Comparison of ENCODE assay signal across 32 cellular contexts in the genomic region with DNA sequence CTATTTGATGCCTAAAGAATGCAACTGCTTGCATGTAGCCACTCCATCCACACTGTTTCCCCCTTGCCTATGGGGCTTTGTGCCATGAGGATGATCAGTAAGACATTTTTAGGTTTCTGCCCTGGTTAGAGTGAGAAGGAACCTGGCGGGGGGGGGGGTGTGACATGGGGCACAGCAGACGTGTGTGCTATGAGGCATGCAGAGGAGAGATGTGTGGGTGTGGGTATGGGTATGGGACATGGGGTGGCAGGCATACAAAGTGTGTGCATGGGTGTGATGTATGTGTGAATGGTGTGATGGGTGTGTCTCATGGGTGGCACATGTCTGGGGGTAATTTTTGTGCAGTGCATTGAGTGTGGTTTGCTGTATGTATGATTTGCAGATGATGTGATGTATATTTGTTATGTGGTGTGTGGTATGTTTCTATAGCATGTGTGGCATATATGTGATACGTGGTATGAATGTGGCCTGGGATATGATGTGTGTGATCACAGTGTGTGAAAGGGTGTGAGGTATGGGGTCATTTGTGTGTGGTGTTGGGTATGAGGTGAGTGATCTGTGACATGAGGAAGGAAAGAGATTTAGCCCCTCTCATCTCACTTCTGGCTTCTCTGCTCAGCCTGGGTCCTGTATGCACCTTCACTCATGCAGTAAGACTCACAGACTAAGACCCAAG. TPM values are rescaled to one million over a fixed set of nuclear protein-coding genes. Genes with fewer than 3 reads are reported as not detected.
"Had no signal": no experiment of that assay in that cellular context is flagged by ENCODE, and none has a peak within 500 bp of the region (broad histone marks: within the 10 kb centered on the region; RNA-seq: fewer than 3 reads in every experiment).

No MANE protein-coding gene starts in this region.

- H3K36me3 Mint-ChIP-seq: activated naive CD4-positive, alpha-beta T cell treated with anti-CD3 and anti-CD28 coated beads, Interleukin-2, amount 10 ng/mL, durations not matched to agents 7 days and 5 days; activated naive CD8-positive, alpha-beta T cell treated with anti-CD3 and anti-CD28 coated beads for 36 hours had no signal

- ATAC-seq: activated CD4-positive, alpha-beta T cell treated with anti-CD3 and anti-CD28 coated beads for 36 hours; Panc1; Right ventricle myocardium inferior had no signal

- H3K27me3 Mint-ChIP-seq: activated naive CD8-positive, alpha-beta T cell treated with anti-CD3 and anti-CD28 coated beads for 36 hours had no signal

- H3K4me3 ChIP-seq: MG63, SK-N-MC had no signal

- H3K27me3 ChIP-seq: MG63 had no signal

- H3K9me3 Mint-ChIP-seq: activated CD4-positive, alpha-beta memory T cell treated with anti-CD3 and anti-CD28 coated beads, Interleukin-2, amount 10 ng/mL, durations not matched to agents 7 days and 5 days; activated naive CD4-positive, alpha-beta T cell treated with anti-CD3 and anti-CD28 coated beads, Interleukin-2, amount 10 ng/mL, durations not matched to agents 7 days and 5 days; activated naive CD8-positive, alpha-beta T cell treated with anti-CD3 and anti-CD28 coated beads for 36 hours; activated T-cell treated with anti-CD3 and anti-CD28 coated beads, Interleukin-2, amount 50 U/mL, for 72 hours; activated T-helper 2 cell treated with anti-CD3 and anti-CD28 coated beads, Interferon-gamma antibody, Interleukin-2, Interleukin-4, amounts not matched to agents 10 μg/mL and 5 μg/mL and 100 μg/mL, durations not matched to agents 14 hours and 24 hours and 36 hours had no signal

- H3K9ac ChIP-seq: KMS-11 had no signal

- H3K9me3 ChIP-seq: MG63 had no signal

- H3K4me3 Mint-ChIP-seq: activated CD4-positive, alpha-beta memory T cell treated with anti-CD3 and anti-CD28 coated beads, Interleukin-2, amount 10 ng/mL, durations not matched to agents 7 days and 5 days; activated CD4-positive, alpha-beta T cell treated with anti-CD3 and anti-CD28 coated beads for 36 hours; activated naive CD4-positive, alpha-beta T cell treated with anti-CD3 and anti-CD28 coated beads, Interleukin-2, amount 10 ng/mL, durations not matched to agents 7 days and 5 days; activated naive CD8-positive, alpha-beta T cell treated with anti-CD3 and anti-CD28 coated beads for 36 hours; activated T-cell treated with anti-CD3 and anti-CD28 coated beads, Interleukin-2, amount 50 U/mL, for 72 hours had no signal

- DNase-seq: activated CD4-positive, alpha-beta memory T cell treated with anti-CD3 and anti-CD28 coated beads, Interleukin-2, amount 10 ng/mL, durations not matched to agents 7 days and 5 days; activated CD4-positive, alpha-beta T cell treated with anti-CD3 and anti-CD28 coated beads for 36 hours; activated CD4-positive, alpha-beta T cell treated with anti-CD3 and anti-CD28 coated beads, Interleukin-2, amount 50 U/mL, for 1 hour; activated gamma-delta T cell treated with Interleukin-2 at 50 U/mL for 16 hours; activated naive CD4-positive, alpha-beta T cell treated with anti-CD3 and anti-CD28 coated beads, Interleukin-2, amount 10 ng/mL, durations not matched to agents 7 days and 5 days; activated naive CD8-positive, alpha-beta T cell treated with anti-CD3 and anti-CD28 coated beads for 36 hours; activated T-cell treated with anti-CD3 and anti-CD28 coated beads for 4 hours; activated T-cell treated with anti-CD3 and anti-CD28 coated beads, Interleukin-2, amount 50 U/mL, for 72 hours; brain microvascular endothelial cell; MG63; MV-4-11; NCI-H1092 treated with DMSO at 0.1 percent for 48 hours; NCI-H1417 treated with DMSO at 0.1 percent for 48 hours; NCI-H1694; NCI-H2029 treated with DMSO at 0.1 percent for 48 hours; NCI-H345; NCI-H510A; NCI-H69; NK-92 treated with Interleukin-12 subunit alpha and Interleukin-12 subunit beta, amount 100 ng/mL, for 24 hours; OCI-M1; RPMI8226; T-helper 1 cell; WERI-Rb-1 had no signal

- H3K27ac ChIP-seq: brain microvascular endothelial cell, KMS-11, SK-N-MC, WERI-Rb-1 had no signal

- H3K36me3 ChIP-seq: brain microvascular endothelial cell, MG63, WERI-Rb-1 had no signal

- H3K4me1 Mint-ChIP-seq: activated CD4-positive, alpha-beta memory T cell treated with anti-CD3 and anti-CD28 coated beads, Interleukin-2, amount 10 ng/mL, durations not matched to agents 7 days and 5 days; activated CD4-positive, alpha-beta T cell treated with anti-CD3 and anti-CD28 coated beads for 36 hours; activated naive CD4-positive, alpha-beta T cell treated with anti-CD3 and anti-CD28 coated beads, Interleukin-2, amount 10 ng/mL, durations not matched to agents 7 days and 5 days had no signal

- H3K27ac Mint-ChIP-seq: activated CD4-positive, alpha-beta memory T cell treated with anti-CD3 and anti-CD28 coated beads, Interleukin-2, amount 10 ng/mL, durations not matched to agents 7 days and 5 days; activated CD4-positive, alpha-beta T cell treated with anti-CD3 and anti-CD28 coated beads for 36 hours; activated naive CD4-positive, alpha-beta T cell treated with anti-CD3 and anti-CD28 coated beads, Interleukin-2, amount 10 ng/mL, durations not matched to agents 7 days and 5 days; activated naive CD8-positive, alpha-beta T cell treated with anti-CD3 and anti-CD28 coated beads for 36 hours; activated T-cell treated with anti-CD3 and anti-CD28 coated beads, Interleukin-2, amount 50 U/mL, for 72 hours; activated T-helper 2 cell treated with anti-CD3 and anti-CD28 coated beads, Interferon-gamma antibody, Interleukin-2, Interleukin-4, amounts not matched to agents 10 μg/mL and 5 μg/mL and 100 μg/mL, durations not matched to agents 14 hours and 24 hours and 36 hours had no signal

- H3K4me2 ChIP-seq: KMS-11 had no signal

RNA-seq across cellular contexts. Expression of a gene that starts 14.9 kb away (rescaled TPM):
- total RNA-seq: activated CD4-positive, alpha-beta memory T cell treated with anti-CD3 and anti-CD28 coated beads, Interleukin-2, amount 10 ng/mL, durations not matched to agents 7 days and 5 days; activated CD4-positive, alpha-beta T cell treated with anti-CD3 and anti-CD28 coated beads for 36 hours; activated CD8-positive, alpha-beta memory T cell treated with anti-CD3 and anti-CD28 coated beads for 36 hours; activated naive CD8-positive, alpha-beta T cell treated with anti-CD3 and anti-CD28 coated beads for 36 hours; activated T-cell treated with anti-CD3 and anti-CD28 coated beads, Interleukin-2, amount 50 U/mL, for 72 hours; activated T-helper 2 cell treated with anti-CD3 and anti-CD28 coated beads, Interferon-gamma antibody, Interleukin-2, Interleukin-4, amounts not matched to agents 10 μg/mL and 5 μg/mL and 100 μg/mL, durations not matched to agents 14 hours and 24 hours and 36 hours; cardiac septum; Right ventricle myocardium inferior; T-helper 2 cell treated with Interferon-gamma antibody and Interleukin-4, amounts not matched to agents 100 ng/mL and 5 ng/mL, for 36 hours had no signal
- polyA plus RNA-seq: adipose tissue had no signal
